In genomic region chr3:48524970-48525369, GRCh38 we compare ENCODE assay signal across 26 cellular contexts. TPM values are rescaled to one million over a fixed set of nuclear protein-coding genes. Genes with fewer than 3 reads are reported as not detected.
DNase-seq lines count a peak whose midpoint lies in the region; ATAC-seq, FAIRE-seq and TF ChIP-seq lines count a peak whose summit lies in the region.
"Had no signal": no experiment of that assay in that cellular context is flagged by ENCODE, and none has a peak within 500 bp of the region (broad histone marks: within the 10 kb centered on the region; RNA-seq: fewer than 3 reads in every experiment).

No MANE protein-coding gene starts in this region.

- H3K36me3 ChIP-seq in GM23338 (ENCODE audit: insufficient read depth) = no peaks in the 10 kb centered on the region
- H3K36me3 ChIP-seq in K562 (ENCODE audit: control insufficient read depth, insufficient read depth, low read length) = peaks cover 32% of the 10 kb centered on the region
- no peaks in the 10 kb centered on the region for H3K36me3 ChIP-seq in vagina

- intact Hi-C loops in K562 (cut with micrococcal nuclease) = no loop called here
- intact Hi-C loops in vagina (cut with DNase I) = loop anchor here (5.0 kb wide), 1 partner anchor 1862 kb away; no protein-coding TSS in a partner anchor

- H3K27me3 ChIP-seq in GM23338 (ENCODE audit: insufficient read depth) (no peaks in the 10 kb centered on the region), K562 (ENCODE audit: control insufficient read depth in 2 of 2, insufficient read depth in 2 of 2, low read length in 2 of 2) (no peaks in the 10 kb centered on the region), vagina (no peaks in the 10 kb centered on the region)

- FAIRE-seq in K562 (lab: Jason Lieb, UNC) = no peak
- FAIRE-seq: GM12891, HepG2 had no signal

- 0 out of 2 replicates have a peak, but pooled peaks cover 4% of the 10 kb centered on the region for H3F3A ChIP-seq in GM23338 (replicated peaks; ENCODE audit: low read depth)

- H3K4me2 ChIP-seq in GM23338 = no peak overlapping the region
- no peak overlapping the region for H3K4me2 ChIP-seq in K562 (ENCODE audit: insufficient read depth, low read length)
- H3K4me2 ChIP-seq: PC-9 had no signal

- no peaks in the 10 kb centered on the region for H3K4me1 ChIP-seq in GM23338 (ENCODE audit: insufficient read depth)
- no peaks in the 10 kb centered on the region for H3K4me1 ChIP-seq in K562 (replicated peaks in 1 of 2; ENCODE audit: control insufficient read depth in 2 of 2, insufficient read depth in 2 of 2, low read length in 2 of 2)
- H3K4me1 ChIP-seq in vagina = no peaks in the 10 kb centered on the region

- H3K4me3 Mint-ChIP-seq in activated naive CD8-positive, alpha-beta T cell treated with anti-CD3 and anti-CD28 coated beads, Interleukin-2, amount 10 ng/mL, durations not matched to agents 7 days and 5 days = no peak overlapping the region
- H3K4me3 Mint-ChIP-seq in activated naive CD8-positive, alpha-beta T cell treated with anti-CD3 and anti-CD28 coated beads for 36 hours = no peak overlapping the region
- H3K4me3 Mint-ChIP-seq in GM23338 = no peak overlapping the region
- no peak overlapping the region for H3K4me3 Mint-ChIP-seq in stimulated activated effector memory CD8-positive, alpha-beta T cell treated with anti-CD3 and anti-CD28 coated beads, Interleukin-12 subunit alpha, Interleukin-12 subunit beta, amount 100 ng/mL, for 72 hours
- H3K4me3 Mint-ChIP-seq: CD4-positive, alpha-beta memory T cell had no signal

- H3K9me1 ChIP-seq in K562 (ENCODE audit: control insufficient read depth, insufficient read depth, low read length) = peaks cover 3% of the 10 kb centered on the region

- TF ChIP-seq POLR2A in K562 (conservative IDR thresholded peaks at IDR 0.05) = no peak
- no peak for TF ChIP-seq POLR2A in vagina (IDR thresholded peaks at IDR 0.05)

- BruUV-seq in K562 (replicated peaks; lab: Mats Ljungman, UMichigan) = no TSS peak

- no peak for TF ChIP-seq EP300 in K562 (IDR thresholded peaks at IDR 0.05; ENCODE audit: low read length)

- H3K79me2 ChIP-seq in GM23338 (replicated peaks; ENCODE audit: insufficient read depth) (no peaks in the 10 kb centered on the region), K562 (ENCODE audit: control insufficient read depth, insufficient read depth, low read length) (no peaks in the 10 kb centered on the region)

- TF ChIP-seq CTCF in GM23338 (conservative IDR thresholded peaks at IDR 0.05; ENCODE audit: low read depth in 2 of 2) = no peak
- no peak for TF ChIP-seq CTCF in K562 (IDR thresholded peaks at IDR 0.05 in 2 of 3, conservative IDR thresholded peaks at IDR 0.05 in 1 of 3; ENCODE audit: insufficient read depth in 2 of 3, low read depth in 1 of 3, low read length in 3 of 3)
- TF ChIP-seq CTCF in vagina (IDR thresholded peaks at IDR 0.05) = no peak

- no peak for DNase-seq in activated naive CD8-positive, alpha-beta T cell treated with anti-CD3 and anti-CD28 coated beads, Interleukin-2, amount 10 ng/mL, durations not matched to agents 7 days and 5 days
- no peak for DNase-seq in activated naive CD8-positive, alpha-beta T cell treated with anti-CD3 and anti-CD28 coated beads for 36 hours
- DNase-seq in GM23338 (ENCODE audit: low spot score) (no peak), K562 (ENCODE audit: extremely low read depth in 1 of 4, low spot score in 3 of 4) (no peak), vagina (ENCODE audit: extremely low spot score in 2 of 2) (no peak)
- DNase-seq in stimulated activated effector memory CD8-positive, alpha-beta T cell treated with anti-CD3 and anti-CD28 coated beads, Interleukin-12 subunit alpha, Interleukin-12 subunit beta, amount 100 ng/mL, for 72 hours (ENCODE audit: low spot score in 2 of 2) = no peak
- DNase-seq: CD4-positive, alpha-beta memory T cell; COR-L47; DMS79; EL; GDM1; H7; Kasumi-1; NCI-H1092 treated with DMSO at 0.1 percent for 48 hours; NCI-H1436 treated with DMSO at 0.1 percent for 48 hours; NCI-H187 treated with DMSO at 0.1 percent for 48 hours; NCI-H2171 treated with DMSO at 0.1 percent for 48 hours; NCI-H446; NCI-H524 treated with DMSO at 0.1 percent for 48 hours; NCI-H774; PC-9; SHP77 had no signal

- H3K27ac Mint-ChIP-seq in activated naive CD8-positive, alpha-beta T cell treated with anti-CD3 and anti-CD28 coated beads, Interleukin-2, amount 10 ng/mL, durations not matched to agents 7 days and 5 days = peak overlapping the region; percentile 21
- H3K27ac Mint-ChIP-seq in activated naive CD8-positive, alpha-beta T cell treated with anti-CD3 and anti-CD28 coated beads for 36 hours = no peak overlapping the region
- H3K27ac Mint-ChIP-seq in GM23338 = peak overlapping the region; percentile 12; the same call in 1 of the 2 replicates
- peak overlapping the region; percentile 63 for H3K27ac Mint-ChIP-seq in stimulated activated effector memory CD8-positive, alpha-beta T cell treated with anti-CD3 and anti-CD28 coated beads, Interleukin-12 subunit alpha, Interleukin-12 subunit beta, amount 100 ng/mL, for 72 hours

- no peaks in the 10 kb centered on the region for H3K27me3 Mint-ChIP-seq in activated naive CD8-positive, alpha-beta T cell treated with anti-CD3 and anti-CD28 coated beads, Interleukin-2, amount 10 ng/mL, durations not matched to agents 7 days and 5 days
- no peaks in the 10 kb centered on the region for H3K27me3 Mint-ChIP-seq in activated naive CD8-positive, alpha-beta T cell treated with anti-CD3 and anti-CD28 coated beads for 36 hours
- H3K27me3 Mint-ChIP-seq in GM23338 (ENCODE audit: insufficient read depth, low read depth, poor library complexity) = peaks cover 3% of the 10 kb centered on the region
- H3K27me3 Mint-ChIP-seq: CD4-positive, alpha-beta memory T cell had no signal

- H3K9me3 Mint-ChIP-seq in activated naive CD8-positive, alpha-beta T cell treated with anti-CD3 and anti-CD28 coated beads, Interleukin-2, amount 10 ng/mL, durations not matched to agents 7 days and 5 days = no peaks in the 10 kb centered on the region
- H3K9me3 Mint-ChIP-seq in activated naive CD8-positive, alpha-beta T cell treated with anti-CD3 and anti-CD28 coated beads for 36 hours = no peaks in the 10 kb centered on the region
- no peaks in the 10 kb centered on the region for H3K9me3 Mint-ChIP-seq in GM23338
- no peaks in the 10 kb centered on the region for H3K9me3 Mint-ChIP-seq in stimulated activated effector memory CD8-positive, alpha-beta T cell treated with anti-CD3 and anti-CD28 coated beads, Interleukin-12 subunit alpha, Interleukin-12 subunit beta, amount 100 ng/mL, for 72 hours
- H3K9me3 Mint-ChIP-seq: CD4-positive, alpha-beta memory T cell had no signal

- H2AFZ ChIP-seq in GM23338 = no peak overlapping the region
- no peak overlapping the region for H2AFZ ChIP-seq in K562 (ENCODE audit: low read depth, low read length)
- H2AFZ ChIP-seq: PC-9 had no signal

- no peak overlapping the region for H3K27ac ChIP-seq in GM23338 (ENCODE audit: low read depth)
- H3K27ac ChIP-seq in K562 (ENCODE audit: extremely low read depth, low read depth, low read length) = no peak overlapping the region
- H3K27ac ChIP-seq in vagina = no peak overlapping the region
- H3K27ac ChIP-seq: PC-9 had no signal

- POLR2A ChIA-PET in activated naive CD8-positive, alpha-beta T cell treated with anti-CD3 and anti-CD28 coated beads, Interleukin-2, amount 10 ng/mL, durations not matched to agents 7 days and 5 days (lab: Charles Lee) = no interaction called here
- POLR2A ChIA-PET in K562 (lab: Yijun Ruan, JAX) = interaction anchor here (0.9 to 1.1 kb wide), 2 partner anchors 8 to 20 kb away, joined by 3 to 4 read pairs; no protein-coding TSS in a partner anchor

- H3K9ac ChIP-seq in K562 (ENCODE audit: insufficient read depth in 1 of 2, low read depth in 2 of 2, low read length in 2 of 2) = no peak overlapping the region

- WGBS in K562 (ENCODE audit: insufficient coverage, low coverage, missing lambda C conversion rate) = 75% methylated on average over 2 of the region's 9 CpGs

- CTCF ChIA-PET in K562 (lab: Yijun Ruan, JAX; ENCODE audit: low intra/inter-chr PET ratio) = no interaction called here

- no peaks in the 10 kb centered on the region for H3K9me2 ChIP-seq in GM23338 (ENCODE audit: insufficient read depth)

- H3K36me3 Mint-ChIP-seq in activated naive CD8-positive, alpha-beta T cell treated with anti-CD3 and anti-CD28 coated beads, Interleukin-2, amount 10 ng/mL, durations not matched to agents 7 days and 5 days = peaks cover 44% of the 10 kb centered on the region
- peaks cover 17% of the 10 kb centered on the region for H3K36me3 Mint-ChIP-seq in activated naive CD8-positive, alpha-beta T cell treated with anti-CD3 and anti-CD28 coated beads for 36 hours
- H3K36me3 Mint-ChIP-seq in GM23338 (ENCODE audit: low read depth) = peaks cover 16% of the 10 kb centered on the region
- peaks cover 93% of the 10 kb centered on the region for H3K36me3 Mint-ChIP-seq in stimulated activated effector memory CD8-positive, alpha-beta T cell treated with anti-CD3 and anti-CD28 coated beads, Interleukin-12 subunit alpha, Interleukin-12 subunit beta, amount 100 ng/mL, for 72 hours
- H3K36me3 Mint-ChIP-seq: CD4-positive, alpha-beta memory T cell had no signal

- no peak for TF ChIP-seq RAD21 in K562 (CRISPR knock-in tag; conservative IDR thresholded peaks at IDR 0.05 in 1 of 2, IDR thresholded peaks at IDR 0.05 in 1 of 2)

- H3K4me3 ChIP-seq in GM23338 (no peak overlapping the region), K562 (no peak overlapping the region), vagina (no peak overlapping the region)
- H3K4me3 ChIP-seq: PC-9 had no signal

- H3K9me3 ChIP-seq in K562 (replicated peaks; ENCODE audit: control insufficient read depth, insufficient read depth, low read depth, low read length) (no peaks in the 10 kb centered on the region), vagina (no peaks in the 10 kb centered on the region)

- ATAC-seq in activated naive CD8-positive, alpha-beta T cell treated with anti-CD3 and anti-CD28 coated beads, Interleukin-2, amount 10 ng/mL, durations not matched to agents 7 days and 5 days (ENCODE audit: low read depth) = no peak
- ATAC-seq in GM23338 (no peak), K562 (no peak), GM19455 (IDR thresholded peaks at IDR 0.05; ENCODE audit: unreplicated experiment) (no peak), GM21367 (IDR thresholded peaks at IDR 0.05; ENCODE audit: unreplicated experiment) (no peak)
- no peak for ATAC-seq in stimulated activated effector memory CD8-positive, alpha-beta T cell treated with anti-CD3 and anti-CD28 coated beads, Interleukin-12 subunit alpha, Interleukin-12 subunit beta, amount 100 ng/mL, for 72 hours
- ATAC-seq: HepG2 had no signal

- H3K4me1 Mint-ChIP-seq in activated naive CD8-positive, alpha-beta T cell treated with anti-CD3 and anti-CD28 coated beads, Interleukin-2, amount 10 ng/mL, durations not matched to agents 7 days and 5 days = peaks cover 4% of the 10 kb centered on the region
- H3K4me1 Mint-ChIP-seq in activated naive CD8-positive, alpha-beta T cell treated with anti-CD3 and anti-CD28 coated beads for 36 hours = no peaks in the 10 kb centered on the region
- H3K4me1 Mint-ChIP-seq in GM23338 = no peaks in the 10 kb centered on the region
- H3K4me1 Mint-ChIP-seq in stimulated activated effector memory CD8-positive, alpha-beta T cell treated with anti-CD3 and anti-CD28 coated beads, Interleukin-12 subunit alpha, Interleukin-12 subunit beta, amount 100 ng/mL, for 72 hours = peaks cover 11% of the 10 kb centered on the region

- no peaks in the 10 kb centered on the region for H4K20me1 ChIP-seq in GM23338 (replicated peaks; ENCODE audit: insufficient read depth)
- H4K20me1 ChIP-seq in K562 (replicated peaks; ENCODE audit: control insufficient read depth, insufficient read depth, low read length) = no peaks in the 10 kb centered on the region

- in situ Hi-C loops in K562 (cut with MboI) = no loop called here

RNA-seq across cellular contexts. Expression of gene SHISA5, which starts 21.0 kb away (rescaled TPM):
- 100 to 1,000 TPM; 215 to 224 TPM for total RNA-seq in activated naive CD8-positive, alpha-beta T cell treated with anti-CD3 and anti-CD28 coated beads, Interleukin-2, amount 10 ng/mL, durations not matched to agents 7 days and 5 days
- total RNA-seq in activated naive CD8-positive, alpha-beta T cell treated with anti-CD3 and anti-CD28 coated beads for 36 hours = 10 to 100 TPM; 68.8 to 73.5 TPM
- total RNA-seq in GM23338 (2014; rRNA removed; shearing (Covaris generic)) = 148 and 166 TPM in 2 replicates
- 146 and 167 TPM in 2 replicates for polyA plus RNA-seq in GM23338 (2016; fragmentation: Nextera tagmentation; extraction: Ambion mirVana)
- 19.3 and 51.6 TPM in 2 replicates for total RNA-seq in K562 (2011; cell fraction: chromatin; rRNA removed; ENCODE audit: low replicate concordance)
- 59.0 and 75.2 TPM in 2 replicates for total RNA-seq in K562 (2011; cell fraction: nucleolus; rRNA removed)
- total RNA-seq in K562 (2011; cell fraction: nucleoplasm; rRNA removed) = 67.4 and 91.0 TPM in 2 replicates
- 58.8 and 85.0 TPM in 2 replicates for total RNA-seq in K562 (2014; rRNA removed)
- 29.4 and 33.9 TPM in 2 replicates for total RNA-seq in K562 (2014; rRNA removed; fragmentation: Illumina TruSeq; extraction: Trizol)
- total RNA-seq in K562 (2015; rRNA removed; fragmentation: Illumina TruSeq; extraction: Trizol) = 49.8 and 50.3 TPM in 2 replicates
- 85.8 and 88.2 TPM in 2 replicates for total RNA-seq in K562 (2021)
- polyA plus RNA-seq in K562 (2011; rRNA removed) = 56.1 and 69.6 TPM in 2 replicates
- 99.2 and 188 TPM in 2 replicates for polyA plus RNA-seq in K562 (2011; cell fraction: cytosol; rRNA removed)
- 42.4 and 47.4 TPM in 2 replicates for polyA plus RNA-seq in K562 (2011; cell fraction: nucleus; rRNA removed)
- polyA plus RNA-seq in K562 (2012) = 75.9 and 100 TPM in 2 replicates
- polyA plus RNA-seq in K562 (2014; fragmentation: Illumina TruSeq; extraction: Trizol) = 62.2 and 92.3 TPM in 2 replicates
- 10 to 100 TPM in 1 of 2 experiments, 1 to 10 TPM in 1; 8.4 to 11.4 TPM for polyA plus RNA-seq in K562 (2014; fragmentation: Nextera tagmentation; extraction: Ambion mirVana)
- 56.5 and 68.2 TPM in 2 replicates for polyA plus RNA-seq in K562 (2014; rRNA removed)
- polyA minus RNA-seq in K562 (2011; rRNA and poly(A)+ RNA removed) = 24.3 and 33.3 TPM in 2 replicates
- 50.5 and 53.7 TPM in 2 replicates for polyA minus RNA-seq in K562 (2011; cell fraction: cytosol; rRNA and poly(A)+ RNA removed)
- 9.3 and 10.4 TPM in 2 replicates for polyA minus RNA-seq in K562 (2011; cell fraction: nucleus; rRNA and poly(A)+ RNA removed)
- total RNA-seq in vagina = 133 TPM

RNA-seq across cellular contexts. Expression of gene PFKFB4, which starts 31.6 kb away (rescaled TPM):
- total RNA-seq in activated naive CD8-positive, alpha-beta T cell treated with anti-CD3 and anti-CD28 coated beads, Interleukin-2, amount 10 ng/mL, durations not matched to agents 7 days and 5 days = 10 to 100 TPM; 56.8 to 60.7 TPM
- 10 to 100 TPM; 33.7 to 36.1 TPM for total RNA-seq in activated naive CD8-positive, alpha-beta T cell treated with anti-CD3 and anti-CD28 coated beads for 36 hours
- 15.0 and 22.9 TPM in 2 replicates for total RNA-seq in GM23338 (2014; rRNA removed; shearing (Covaris generic))
- 7.6 and 8.6 TPM in 2 replicates for polyA plus RNA-seq in GM23338 (2016; fragmentation: Nextera tagmentation; extraction: Ambion mirVana)
- total RNA-seq in K562 (2011; cell fraction: chromatin; rRNA removed; ENCODE audit: low replicate concordance) = 136 and 240 TPM in 2 replicates
- 112 TPM in 2 replicates for total RNA-seq in K562 (2011; cell fraction: nucleolus; rRNA removed)
- total RNA-seq in K562 (2011; cell fraction: nucleoplasm; rRNA removed) = 150 and 164 TPM in 2 replicates
- 15.3 and 16.6 TPM in 2 replicates for total RNA-seq in K562 (2014; rRNA removed)
- total RNA-seq in K562 (2014; rRNA removed; fragmentation: Illumina TruSeq; extraction: Trizol) = 9.6 and 11.3 TPM in 2 replicates
- total RNA-seq in K562 (2015; rRNA removed; fragmentation: Illumina TruSeq; extraction: Trizol) = 12.9 and 14.7 TPM in 2 replicates
- 13.5 and 15.8 TPM in 2 replicates for total RNA-seq in K562 (2021)
- 56.3 and 71.4 TPM in 2 replicates for polyA plus RNA-seq in K562 (2011; rRNA removed)
- 69.3 and 79.6 TPM in 2 replicates for polyA plus RNA-seq in K562 (2011; cell fraction: cytosol; rRNA removed)
- polyA plus RNA-seq in K562 (2011; cell fraction: nucleus; rRNA removed) = 150 and 157 TPM in 2 replicates
- polyA plus RNA-seq in K562 (2012) = 12.3 and 18.7 TPM in 2 replicates
- 13.8 and 14.5 TPM in 2 replicates for polyA plus RNA-seq in K562 (2014; fragmentation: Illumina TruSeq; extraction: Trizol)
- 1 to 10 TPM in 1 of 2 experiments, under 1 TPM in 1; 0.92 to 1.6 TPM for polyA plus RNA-seq in K562 (2014; fragmentation: Nextera tagmentation; extraction: Ambion mirVana)
- polyA plus RNA-seq in K562 (2014; rRNA removed) = 13.2 and 14.0 TPM in 2 replicates
- polyA minus RNA-seq in K562 (2011; rRNA and poly(A)+ RNA removed) = 54.0 and 55.4 TPM in 2 replicates
- 29.7 and 40.0 TPM in 2 replicates for polyA minus RNA-seq in K562 (2011; cell fraction: cytosol; rRNA and poly(A)+ RNA removed)
- polyA minus RNA-seq in K562 (2011; cell fraction: nucleus; rRNA and poly(A)+ RNA removed) = 42.4 and 62.3 TPM in 2 replicates
- 7.4 TPM for total RNA-seq in vagina

RNA-seq across cellular contexts. Expression of gene UCN2, which starts 38.6 kb away (rescaled TPM):
- not detected for total RNA-seq in activated naive CD8-positive, alpha-beta T cell treated with anti-CD3 and anti-CD28 coated beads, Interleukin-2, amount 10 ng/mL, durations not matched to agents 7 days and 5 days
- total RNA-seq in activated naive CD8-positive, alpha-beta T cell treated with anti-CD3 and anti-CD28 coated beads for 36 hours = not detected
- 0.12 and 0.17 TPM in 2 replicates for total RNA-seq in GM23338 (2014; rRNA removed; shearing (Covaris generic))
- not detected in 2 replicates for polyA plus RNA-seq in GM23338 (2016; fragmentation: Nextera tagmentation; extraction: Ambion mirVana)
- 0.65 TPM in 1 of 2 replicates, not detected in the other for total RNA-seq in K562 (2011; cell fraction: chromatin; rRNA removed; ENCODE audit: low replicate concordance)
- total RNA-seq in K562 (2011; cell fraction: nucleolus; rRNA removed) = 0.33 TPM in 1 of 2 replicates, not detected in the other
- 0.29 and 0.38 TPM in 2 replicates for total RNA-seq in K562 (2011; cell fraction: nucleoplasm; rRNA removed)
- total RNA-seq in K562 (2014; rRNA removed) = not detected in 2 replicates
- total RNA-seq in K562 (2014; rRNA removed; fragmentation: Illumina TruSeq; extraction: Trizol) = not detected in 2 replicates
- total RNA-seq in K562 (2015; rRNA removed; fragmentation: Illumina TruSeq; extraction: Trizol) = not detected in 2 replicates
- total RNA-seq in K562 (2021) = 0.11 TPM in 1 of 2 replicates, not detected in the other
- polyA plus RNA-seq in K562 (2011; rRNA removed) = 0.05 and 0.08 TPM in 2 replicates
- 0.04 and 0.09 TPM in 2 replicates for polyA plus RNA-seq in K562 (2011; cell fraction: cytosol; rRNA removed)
- polyA plus RNA-seq in K562 (2011; cell fraction: nucleus; rRNA removed) = 0.13 and 0.44 TPM in 2 replicates
- polyA plus RNA-seq in K562 (2012) = 0.16 TPM in 1 of 2 replicates, not detected in the other
- not detected in 2 replicates for polyA plus RNA-seq in K562 (2014; fragmentation: Illumina TruSeq; extraction: Trizol)
- polyA plus RNA-seq in K562 (2014; fragmentation: Nextera tagmentation; extraction: Ambion mirVana) = not detected
- polyA plus RNA-seq in K562 (2014; rRNA removed) = not detected in 2 replicates
- polyA minus RNA-seq in K562 (2011; rRNA and poly(A)+ RNA removed) = not detected in 2 replicates
- polyA minus RNA-seq in K562 (2011; cell fraction: cytosol; rRNA and poly(A)+ RNA removed) = not detected in 2 replicates
- polyA minus RNA-seq in K562 (2011; cell fraction: nucleus; rRNA and poly(A)+ RNA removed) = not detected in 2 replicates
- total RNA-seq in vagina = 5.2 TPM
- total RNA-seq: CD4-positive, alpha-beta memory T cell had no signal
- polyA plus RNA-seq: CD4-positive, alpha-beta memory T cell had no signal
